Comparison of ENCODE assay signal across 1 cellular context in the genomic region with DNA sequence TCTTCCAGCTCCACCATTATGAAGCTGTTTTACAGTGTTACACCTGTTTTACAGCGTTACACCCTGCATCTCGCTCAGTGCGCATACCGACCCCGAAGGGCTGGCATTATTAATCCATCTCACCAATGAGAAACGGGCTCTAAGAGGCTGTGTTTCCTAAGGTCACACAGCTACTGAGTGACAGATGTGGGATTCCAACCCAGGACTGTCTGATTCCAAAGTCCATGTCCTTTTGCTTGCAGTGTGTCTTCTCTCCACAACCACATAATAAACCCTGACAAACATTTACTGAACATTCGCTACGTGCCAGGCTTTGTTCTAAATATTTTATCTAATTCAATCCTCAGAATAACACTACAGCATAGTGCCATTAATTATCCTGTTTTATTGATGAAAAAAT.
TF ChIP-seq lines count a peak whose summit lies in the region.

No MANE protein-coding gene starts in this region.

TF ChIP-seq in HepG2, 621 proteins besides CTCF, POLR2A, EP300 and RAD21 (continued from another document and continues in another):
- TF ChIP-seq IRF1 (CRISPR knock-in tag; IDR thresholded peaks at IDR 0.05; ENCODE audit: low read depth): no peak
- no peak for TF ChIP-seq SALL2 (CRISPR knock-in tag; IDR thresholded peaks at IDR 0.05)
- TF ChIP-seq ZSCAN30 (CRISPR knock-in tag; IDR thresholded peaks at IDR 0.05): no peak
- TF ChIP-seq ZNF546 (CRISPR knock-in tag; conservative IDR thresholded peaks at IDR 0.05): no peak
- no peak for TF ChIP-seq REST (IDR thresholded peaks at IDR 0.05; ENCODE audit: borderline replicate concordance in 1 of 2, low read depth in 1 of 2, low read length in 2 of 2)
- no peak for TF ChIP-seq SMAD3 (CRISPR knock-in tag; IDR thresholded peaks at IDR 0.05)
- TF ChIP-seq ZKSCAN8 (CRISPR knock-in tag; IDR thresholded peaks at IDR 0.05; ENCODE audit: borderline replicate concordance): no peak
- no peak for TF ChIP-seq SPEN (CRISPR knock-in tag; IDR thresholded peaks at IDR 0.05; ENCODE audit: low read depth)
- TF ChIP-seq, protein P1, sequence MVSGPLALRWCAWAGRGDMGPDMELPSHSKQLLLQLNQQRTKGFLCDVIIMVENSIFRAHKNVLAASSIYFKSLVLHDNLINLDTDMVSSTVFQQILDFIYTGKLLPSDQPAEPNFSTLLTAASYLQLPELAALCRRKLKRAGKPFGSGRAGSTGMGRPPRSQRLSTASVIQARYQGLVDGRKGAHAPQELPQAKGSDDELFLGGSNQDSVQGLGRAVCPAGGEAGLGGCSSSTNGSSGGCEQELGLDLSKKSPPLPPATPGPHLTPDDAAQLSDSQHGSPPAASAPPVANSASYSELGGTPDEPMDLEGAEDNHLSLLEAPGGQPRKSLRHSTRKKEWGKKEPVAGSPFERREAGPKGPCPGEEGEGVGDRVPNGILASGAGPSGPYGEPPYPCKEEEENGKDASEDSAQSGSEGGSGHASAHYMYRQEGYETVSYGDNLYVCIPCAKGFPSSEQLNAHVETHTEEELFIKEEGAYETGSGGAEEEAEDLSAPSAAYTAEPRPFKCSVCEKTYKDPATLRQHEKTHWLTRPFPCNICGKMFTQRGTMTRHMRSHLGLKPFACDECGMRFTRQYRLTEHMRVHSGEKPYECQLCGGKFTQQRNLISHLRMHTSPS (CRISPR knock-in tag; IDR thresholded peaks at IDR 0.05; ENCODE audit: low read depth): no peak
- no peak for TF ChIP-seq ZNF616 (CRISPR knock-in tag; IDR thresholded peaks at IDR 0.05; ENCODE audit: low read depth)
- no peak for TF ChIP-seq PCBP2 (optimal IDR thresholded peaks at IDR 0.05; ENCODE audit: low read depth, low read length, poor library complexity, severe bottlenecking)
- no peak for TF ChIP-seq ZNF563 (CRISPR knock-in tag; IDR thresholded peaks at IDR 0.05)
- TF ChIP-seq ZFYVE20 (CRISPR knock-in tag; IDR thresholded peaks at IDR 0.05; ENCODE audit: borderline replicate concordance, low read depth): no peak
- TF ChIP-seq HCFC1 (IDR thresholded peaks at IDR 0.05; ENCODE audit: low read depth, low read length): no peak
- no peak for TF ChIP-seq HOXA7 (CRISPR knock-in tag; IDR thresholded peaks at IDR 0.05)
- no peak for TF ChIP-seq SMC3 (IDR thresholded peaks at IDR 0.05; ENCODE audit: low read length)
- no peak for TF ChIP-seq KLF9 (CRISPR knock-in tag; IDR thresholded peaks at IDR 0.05; ENCODE audit: low read depth)
- TF ChIP-seq, protein P2, sequence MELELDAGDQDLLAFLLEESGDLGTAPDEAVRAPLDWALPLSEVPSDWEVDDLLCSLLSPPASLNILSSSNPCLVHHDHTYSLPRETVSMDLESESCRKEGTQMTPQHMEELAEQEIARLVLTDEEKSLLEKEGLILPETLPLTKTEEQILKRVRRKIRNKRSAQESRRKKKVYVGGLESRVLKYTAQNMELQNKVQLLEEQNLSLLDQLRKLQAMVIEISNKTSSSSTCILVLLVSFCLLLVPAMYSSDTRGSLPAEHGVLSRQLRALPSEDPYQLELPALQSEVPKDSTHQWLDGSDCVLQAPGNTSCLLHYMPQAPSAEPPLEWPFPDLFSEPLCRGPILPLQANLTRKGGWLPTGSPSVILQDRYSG (CRISPR knock-in tag; IDR thresholded peaks at IDR 0.05): no peak
- no peak for TF ChIP-seq TMF1 (CRISPR knock-in tag; IDR thresholded peaks at IDR 0.05; ENCODE audit: low read depth)
- TF ChIP-seq ERF (CRISPR knock-in tag; IDR thresholded peaks at IDR 0.05): no peak
- no peak for TF ChIP-seq ZNF33A (CRISPR knock-in tag; IDR thresholded peaks at IDR 0.05; ENCODE audit: borderline replicate concordance)
- TF ChIP-seq ATRX (CRISPR knock-in tag; IDR thresholded peaks at IDR 0.05; ENCODE audit: borderline replicate concordance): no peak
- TF ChIP-seq, protein P3, sequence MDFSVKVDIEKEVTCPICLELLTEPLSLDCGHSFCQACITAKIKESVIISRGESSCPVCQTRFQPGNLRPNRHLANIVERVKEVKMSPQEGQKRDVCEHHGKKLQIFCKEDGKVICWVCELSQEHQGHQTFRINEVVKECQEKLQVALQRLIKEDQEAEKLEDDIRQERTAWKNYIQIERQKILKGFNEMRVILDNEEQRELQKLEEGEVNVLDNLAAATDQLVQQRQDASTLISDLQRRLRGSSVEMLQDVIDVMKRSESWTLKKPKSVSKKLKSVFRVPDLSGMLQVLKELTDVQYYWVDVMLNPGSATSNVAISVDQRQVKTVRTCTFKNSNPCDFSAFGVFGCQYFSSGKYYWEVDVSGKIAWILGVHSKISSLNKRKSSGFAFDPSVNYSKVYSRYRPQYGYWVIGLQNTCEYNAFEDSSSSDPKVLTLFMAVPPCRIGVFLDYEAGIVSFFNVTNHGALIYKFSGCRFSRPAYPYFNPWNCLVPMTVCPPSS (IDR thresholded peaks at IDR 0.05): no peak
- TF ChIP-seq, protein P4, sequence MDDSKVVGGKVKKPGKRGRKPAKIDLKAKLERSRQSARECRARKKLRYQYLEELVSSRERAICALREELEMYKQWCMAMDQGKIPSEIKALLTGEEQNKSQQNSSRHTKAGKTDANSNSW (CRISPR knock-in tag; IDR thresholded peaks at IDR 0.05; ENCODE audit: borderline replicate concordance): no peak
- TF ChIP-seq KMT2A (CRISPR knock-in tag; IDR thresholded peaks at IDR 0.05): no peak
- TF ChIP-seq, protein P5, sequence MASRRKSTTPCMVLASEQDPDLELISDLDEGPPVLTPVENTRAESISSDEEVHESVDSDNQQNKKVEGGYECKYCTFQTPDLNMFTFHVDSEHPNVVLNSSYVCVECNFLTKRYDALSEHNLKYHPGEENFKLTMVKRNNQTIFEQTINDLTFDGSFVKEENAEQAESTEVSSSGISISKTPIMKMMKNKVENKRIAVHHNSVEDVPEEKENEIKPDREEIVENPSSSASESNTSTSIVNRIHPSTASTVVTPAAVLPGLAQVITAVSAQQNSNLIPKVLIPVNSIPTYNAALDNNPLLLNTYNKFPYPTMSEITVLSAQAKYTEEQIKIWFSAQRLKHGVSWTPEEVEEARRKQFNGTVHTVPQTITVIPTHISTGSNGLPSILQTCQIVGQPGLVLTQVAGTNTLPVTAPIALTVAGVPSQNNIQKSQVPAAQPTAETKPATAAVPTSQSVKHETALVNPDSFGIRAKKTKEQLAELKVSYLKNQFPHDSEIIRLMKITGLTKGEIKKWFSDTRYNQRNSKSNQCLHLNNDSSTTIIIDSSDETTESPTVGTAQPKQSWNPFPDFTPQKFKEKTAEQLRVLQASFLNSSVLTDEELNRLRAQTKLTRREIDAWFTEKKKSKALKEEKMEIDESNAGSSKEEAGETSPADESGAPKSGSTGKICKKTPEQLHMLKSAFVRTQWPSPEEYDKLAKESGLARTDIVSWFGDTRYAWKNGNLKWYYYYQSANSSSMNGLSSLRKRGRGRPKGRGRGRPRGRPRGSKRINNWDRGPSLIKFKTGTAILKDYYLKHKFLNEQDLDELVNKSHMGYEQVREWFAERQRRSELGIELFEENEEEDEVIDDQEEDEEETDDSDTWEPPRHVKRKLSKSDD (CRISPR knock-in tag; IDR thresholded peaks at IDR 0.05; ENCODE audit: low read depth): no peak
- no peak for TF ChIP-seq ZNF839 (CRISPR knock-in tag; IDR thresholded peaks at IDR 0.05; ENCODE audit: borderline replicate concordance)
- peak; percentile 64; the same call in 1 of the 2 replicates for TF ChIP-seq ZNF644 (CRISPR knock-in tag; IDR thresholded peaks at IDR 0.05; ENCODE audit: low read depth)
- TF ChIP-seq PAX8 (CRISPR knock-in tag; IDR thresholded peaks at IDR 0.05; ENCODE audit: borderline replicate concordance): no peak
- TF ChIP-seq ZNF790 (CRISPR knock-in tag; IDR thresholded peaks at IDR 0.05; ENCODE audit: borderline replicate concordance): no peak
- TF ChIP-seq ZNF687 (CRISPR knock-in tag; IDR thresholded peaks at IDR 0.05): no peak
- no peak for TF ChIP-seq HNRNPK (IDR thresholded peaks at IDR 0.05; ENCODE audit: low read depth, low read length, poor library complexity, severe bottlenecking)
- no peak for TF ChIP-seq ZFP1 (CRISPR knock-in tag; IDR thresholded peaks at IDR 0.05)
- TF ChIP-seq, protein P6, sequence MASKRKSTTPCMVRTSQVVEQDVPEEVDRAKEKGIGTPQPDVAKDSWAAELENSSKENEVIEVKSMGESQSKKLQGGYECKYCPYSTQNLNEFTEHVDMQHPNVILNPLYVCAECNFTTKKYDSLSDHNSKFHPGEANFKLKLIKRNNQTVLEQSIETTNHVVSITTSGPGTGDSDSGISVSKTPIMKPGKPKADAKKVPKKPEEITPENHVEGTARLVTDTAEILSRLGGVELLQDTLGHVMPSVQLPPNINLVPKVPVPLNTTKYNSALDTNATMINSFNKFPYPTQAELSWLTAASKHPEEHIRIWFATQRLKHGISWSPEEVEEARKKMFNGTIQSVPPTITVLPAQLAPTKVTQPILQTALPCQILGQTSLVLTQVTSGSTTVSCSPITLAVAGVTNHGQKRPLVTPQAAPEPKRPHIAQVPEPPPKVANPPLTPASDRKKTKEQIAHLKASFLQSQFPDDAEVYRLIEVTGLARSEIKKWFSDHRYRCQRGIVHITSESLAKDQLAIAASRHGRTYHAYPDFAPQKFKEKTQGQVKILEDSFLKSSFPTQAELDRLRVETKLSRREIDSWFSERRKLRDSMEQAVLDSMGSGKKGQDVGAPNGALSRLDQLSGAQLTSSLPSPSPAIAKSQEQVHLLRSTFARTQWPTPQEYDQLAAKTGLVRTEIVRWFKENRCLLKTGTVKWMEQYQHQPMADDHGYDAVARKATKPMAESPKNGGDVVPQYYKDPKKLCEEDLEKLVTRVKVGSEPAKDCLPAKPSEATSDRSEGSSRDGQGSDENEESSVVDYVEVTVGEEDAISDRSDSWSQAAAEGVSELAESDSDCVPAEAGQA (IDR thresholded peaks at IDR 0.05; ENCODE audit: low read depth): no peak
- TF ChIP-seq, protein P6 (CRISPR knock-in tag; IDR thresholded peaks at IDR 0.05; ENCODE audit: borderline replicate concordance): no peak
